Comparison of ENCODE assay signal across 11 cellular contexts in the genomic region with DNA sequence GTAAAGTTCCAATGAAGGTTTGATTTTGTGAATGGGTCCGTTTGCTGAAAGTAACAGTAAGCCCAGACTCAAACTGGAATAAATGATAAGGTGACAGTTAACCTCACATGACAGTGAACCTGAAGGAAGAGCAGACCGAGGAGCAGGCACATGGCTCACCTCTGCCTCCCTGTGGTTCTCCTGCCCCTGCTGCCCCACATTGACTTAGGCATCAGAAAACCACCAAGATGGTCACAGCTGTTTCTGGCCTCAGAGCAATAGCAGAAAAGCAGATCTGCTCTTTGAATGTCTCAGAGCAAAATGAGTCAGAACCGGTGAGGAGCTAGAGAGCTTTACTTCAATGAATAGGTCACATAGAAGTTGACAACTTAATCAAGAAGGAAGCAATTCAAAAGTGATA.
A peak's percentile ranks its signal among the peaks of the same experiment; 100 is the strongest.
DNase-seq lines count a peak whose midpoint lies in the region; TF ChIP-seq lines count a peak whose summit lies in the region.
"Had no signal": no experiment of that assay in that cellular context is flagged by ENCODE, and none has a peak within 500 bp of the region (broad histone marks: within the 10 kb centered on the region; RNA-seq: fewer than 3 reads in every experiment).

No MANE protein-coding gene starts in this region.

- no peaks in the 10 kb centered on the region for H3K27me3 ChIP-seq in ovary

- no peak overlapping the region for H2AFZ ChIP-seq in OCI-LY7 (ENCODE audit: low read length)

- H3K27ac ChIP-seq in OCI-LY7 (ENCODE audit: low read depth, low read length, poor library complexity, severe bottlenecking) = no peak overlapping the region
- no peak overlapping the region for H3K27ac ChIP-seq in ovary

- no peaks in the 10 kb centered on the region for H3K9me3 ChIP-seq in OCI-LY7 (ENCODE audit: low read length)
- H3K9me3 ChIP-seq in ovary = no peaks in the 10 kb centered on the region

- H3K4me1 Mint-ChIP-seq in mesothelial cell of epicardium = no peaks in the 10 kb centered on the region
- H3K4me1 Mint-ChIP-seq: activated B cell treated with CpG ODN at 0.5 μM for 24 hours had no signal

- H3K9me2 ChIP-seq in OCI-LY7 (ENCODE audit: insufficient read depth, low read length) = no peaks in the 10 kb centered on the region

- POLR2A ChIA-PET in OCI-LY7 (lab: Charles Lee) = no interaction called here

- no peaks in the 10 kb centered on the region for H3K79me2 ChIP-seq in OCI-LY7 (ENCODE audit: insufficient read depth, low read depth, low read length)

- 48 to 61% (median 50%) methylated on average over 3 of the region's 3 CpGs for WGBS in ovary, 3 donors

- H3K27ac Mint-ChIP-seq in mesothelial cell of epicardium = no peak overlapping the region
- H3K27ac Mint-ChIP-seq: activated B cell treated with CpG ODN at 0.5 μM for 24 hours had no signal

- TF ChIP-seq POLR2A in ovary (IDR thresholded peaks at IDR 0.05) = no peak

- H3K4me2 ChIP-seq in OCI-LY7 (ENCODE audit: low read length) = no peak overlapping the region

- H3K4me1 ChIP-seq in OCI-LY7 (ENCODE audit: insufficient read depth, low read length, poor library complexity, severe bottlenecking) (no peaks in the 10 kb centered on the region), ovary (ENCODE audit: insufficient read depth) (no peaks in the 10 kb centered on the region)

- no TSS peak for BruUV-seq in OCI-LY7 (replicated peaks; lab: Mats Ljungman, UMichigan)

- CTCF ChIA-PET in OCI-LY7 (lab: Charles Lee; ENCODE audit: unreplicated experiment) = no interaction called here

- H3K36me3 ChIP-seq in OCI-LY7 (ENCODE audit: insufficient read depth, low read length) = no peaks in the 10 kb centered on the region
- H3K36me3 ChIP-seq in ovary = no peaks in the 10 kb centered on the region

- no peaks in the 10 kb centered on the region for H3K27me3 Mint-ChIP-seq in mesothelial cell of epicardium (ENCODE audit: low read depth)
- H3K27me3 Mint-ChIP-seq: activated B cell treated with CpG ODN at 0.5 μM for 24 hours had no signal

- H3K36me3 Mint-ChIP-seq in mesothelial cell of epicardium = no peaks in the 10 kb centered on the region

- DNase-seq in D341Med (ENCODE audit: low spot score) = peak; percentile 72
- DNase-seq in H4 (ENCODE audit: low spot score) = peak; percentile 16
- peak; percentile 15 for DNase-seq in OCI-LY7 (ENCODE audit: low spot score)
- peak; percentile 28 for DNase-seq in iPS-NIHi11 (ENCODE audit: low spot score)
- DNase-seq in ovary = no peak
- DNase-seq in activated gamma-delta T cell (lab: John Stamatoyannopoulos, UW) = no peak
- no peak for DNase-seq in mesothelial cell of epicardium (ENCODE audit: low spot score in 2 of 2, unreplicated experiment in 2 of 2)
- no peak for DNase-seq in OCI-M2 (lab: John Stamatoyannopoulos, UW; ENCODE audit: unreplicated experiment)
- DNase-seq: activated B cell treated with CpG ODN at 0.5 μM for 24 hours, hippocampal formation, NCI-H2029 had no signal

- no peaks in the 10 kb centered on the region for H4K20me1 ChIP-seq in OCI-LY7 (ENCODE audit: insufficient read depth, low read length)

- intact Hi-C loops in OCI-LY7 (cut with micrococcal nuclease; ENCODE audit: unreplicated experiment) (no loop called here), ovary (cut with DNase I) (no loop called here)

- TF ChIP-seq CTCF in OCI-LY7 (conservative IDR thresholded peaks at IDR 0.05; ENCODE audit: low read length) (peak; percentile 64), ovary (IDR thresholded peaks at IDR 0.05) (no peak), mesothelial cell of epicardium (IDR thresholded peaks at IDR 0.05; ENCODE audit: unreplicated experiment) (no peak)

- H3K9me3 Mint-ChIP-seq in mesothelial cell of epicardium = no peaks in the 10 kb centered on the region
- H3K9me3 Mint-ChIP-seq: activated B cell treated with CpG ODN at 0.5 μM for 24 hours had no signal

- no peak for TF ChIP-seq EP300 in ovary (IDR thresholded peaks at IDR 0.05)

- no peak overlapping the region for H3K4me3 Mint-ChIP-seq in mesothelial cell of epicardium
- H3K4me3 Mint-ChIP-seq: activated B cell treated with CpG ODN at 0.5 μM for 24 hours had no signal

- H3K4me3 ChIP-seq in OCI-LY7 (ENCODE audit: low read depth, low read length, poor library complexity, severe bottlenecking) (no peak overlapping the region), ovary (no peak overlapping the region)

Comparison
In these comparisons a context has a peak if more than half of its experiments do, and no peak if none do; other contexts are left out.
1. DNase-seq: peak in D341Med (single experiment), H4 (single experiment), OCI-LY7 (single experiment) and iPS-NIHi11 (single experiment); none in ovary (0 of 5), activated gamma-delta T cell (single experiment), mesothelial cell of epicardium (0 of 2) and OCI-M2 (single experiment).